Comparison of ENCODE assay signal across 8 cellular contexts in the genomic region with DNA sequence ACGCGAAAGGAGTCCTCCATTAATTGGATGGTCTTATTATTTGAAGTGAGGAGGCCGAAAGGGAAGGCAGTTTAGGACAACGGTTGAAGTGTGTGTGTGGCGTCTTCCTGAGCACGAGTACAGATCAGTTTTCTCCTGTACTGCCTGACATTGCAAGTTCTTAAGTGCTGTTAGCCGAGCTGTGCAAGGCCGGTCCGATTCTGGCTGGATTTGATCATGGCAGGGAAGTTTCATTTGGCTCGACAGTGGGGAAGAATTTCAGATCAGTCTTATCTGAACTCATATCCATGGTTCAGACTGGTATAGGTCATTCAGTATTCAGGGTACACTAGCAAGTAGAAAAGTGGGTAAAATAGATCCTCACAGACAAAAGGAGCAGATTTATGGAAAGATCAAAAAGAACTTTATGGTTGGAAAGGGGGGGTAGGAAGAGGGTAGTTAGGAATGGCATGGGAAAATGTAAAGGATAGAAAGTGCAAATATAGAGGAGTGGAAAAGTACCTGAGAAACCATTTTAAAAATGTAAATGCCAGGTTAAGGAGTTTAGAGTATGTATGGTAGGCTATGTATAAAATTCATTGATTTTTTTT. TPM values are rescaled to one million over a fixed set of nuclear protein-coding genes. Genes with fewer than 3 reads are reported as not detected.
A peak's percentile ranks its signal among the peaks of the same experiment; 100 is the strongest.
DNase-seq lines count a peak whose midpoint lies in the region; ATAC-seq, FAIRE-seq and TF ChIP-seq lines count a peak whose summit lies in the region.

No MANE protein-coding gene starts in this region.

- no peaks in the 10 kb centered on the region for H3K27me3 ChIP-seq in left ventricle myocardium inferior (ENCODE audit: low read depth)
- no peaks in the 10 kb centered on the region for H3K27me3 ChIP-seq in bronchial epithelial cell (ENCODE audit: control insufficient read depth, insufficient read depth, low read length)
- H3K27me3 ChIP-seq in mesendoderm (ENCODE audit: insufficient read depth, low read length, poor library complexity) = no peaks in the 10 kb centered on the region

- FAIRE-seq in bronchial epithelial cell (lab: Jason Lieb, UNC) = no peak
- no peak for FAIRE-seq in GM12892 (lab: Jason Lieb, UNC)

- no peak overlapping the region for H4K8ac ChIP-seq in mesendoderm (ENCODE audit: low read depth, low read length)

- DNase-seq in left ventricle myocardium inferior (no peak), left ventricle myocardium superior (no peak), bronchial epithelial cell (ENCODE audit: low read depth) (peak; percentile 85), mesendoderm (no peak), COLO829 (ENCODE audit: low spot score) (no peak), GM20000 (ENCODE audit: low spot score) (no peak), glomerular visceral epithelial cell (ENCODE audit: extremely low spot score) (no peak), GM12892 (ENCODE audit: insufficient read length) (no peak)

- H3K18ac ChIP-seq in mesendoderm (ENCODE audit: low read length) = peak overlapping the region; percentile 1

- TF ChIP-seq CTCF in left ventricle myocardium inferior (IDR thresholded peaks at IDR 0.05; ENCODE audit: borderline replicate concordance) (no peak), bronchial epithelial cell (IDR thresholded peaks at IDR 0.05; ENCODE audit: insufficient read depth, low read length, severe bottlenecking) (no peak), GM20000 (IDR thresholded peaks at IDR 0.05; ENCODE audit: extremely low read depth, missing control alignments) (no peak)

- TF ChIP-seq POLR2A in GM12892 (IDR thresholded peaks at IDR 0.05; ENCODE audit: low read depth, low read length) = no peak; the same call in none of the 2 replicates

- no peak overlapping the region for H4K5ac ChIP-seq in mesendoderm (ENCODE audit: low read length)

- H3K36me3 ChIP-seq in left ventricle myocardium inferior = peaks cover 23% of the 10 kb centered on the region
- no peaks in the 10 kb centered on the region for H3K36me3 ChIP-seq in bronchial epithelial cell (ENCODE audit: control insufficient read depth, insufficient read depth, low read length)
- no peaks in the 10 kb centered on the region for H3K36me3 ChIP-seq in mesendoderm (ENCODE audit: control insufficient read depth, insufficient read depth, low read length)

- H3K23ac ChIP-seq in mesendoderm (ENCODE audit: low read length) = no peak overlapping the region

- peak overlapping the region; percentile 85 for H3K4me2 ChIP-seq in mesendoderm (ENCODE audit: low read length)

- peak overlapping the region; percentile 100 for H3K27ac ChIP-seq in left ventricle myocardium inferior (replicated peaks)
- peak overlapping the region; percentile 98 for H3K27ac ChIP-seq in mesendoderm (ENCODE audit: low read depth, low read length)

- no peak overlapping the region for H2AK5ac ChIP-seq in mesendoderm (ENCODE audit: low read length)

- H3K9ac ChIP-seq in mesendoderm (ENCODE audit: low read length) = peak overlapping the region; percentile 98

- H3K9me3 ChIP-seq in left ventricle myocardium inferior (replicated peaks) = no peaks in the 10 kb centered on the region

- H3K56ac ChIP-seq in mesendoderm (ENCODE audit: low read length) = peak overlapping the region; percentile 98

- peak overlapping the region; percentile 78 for H3K4me3 ChIP-seq in left ventricle myocardium inferior
- peak overlapping the region; percentile 60 for H3K4me3 ChIP-seq in bronchial epithelial cell (ENCODE audit: low read depth, low read length)
- peak overlapping the region; percentile 92 for H3K4me3 ChIP-seq in mesendoderm (ENCODE audit: low read length)

- H3K79me1 ChIP-seq in mesendoderm (ENCODE audit: low read length) = peaks cover 3% of the 10 kb centered on the region

- no CpG with 5 or more reads among the region's 10 CpGs for WGBS in mesendoderm (ENCODE audit: extremely low coverage, insufficient coverage, low lambda C conversion rate)

- no peak overlapping the region for H3K4ac ChIP-seq in mesendoderm (ENCODE audit: low read depth, low read length)

- peaks cover 42% of the 10 kb centered on the region for H3K79me2 ChIP-seq in mesendoderm (ENCODE audit: control insufficient read depth, insufficient read depth, low read length)

- H3K4me1 ChIP-seq in left ventricle myocardium inferior (peaks cover 55% of the 10 kb centered on the region), mesendoderm (ENCODE audit: control insufficient read depth, low read depth, low read length) (no peaks in the 10 kb centered on the region)

- no peak overlapping the region for H2BK15ac ChIP-seq in mesendoderm (replicated peaks; ENCODE audit: low read depth)

- H2BK120ac ChIP-seq in mesendoderm (ENCODE audit: low read depth, low read length) = no peak overlapping the region

- H2BK5ac ChIP-seq in mesendoderm (ENCODE audit: low read length) = peak overlapping the region; percentile 82

- intact Hi-C loops in left ventricle myocardium inferior (cut with micrococcal nuclease) (no loop called here), left ventricle myocardium superior (cut with micrococcal nuclease) (no loop called here)

- ATAC-seq in left ventricle myocardium superior = no peak

RNA-seq across cellular contexts. Expression of a gene that starts 0.7 kb away (rescaled TPM):
- total RNA-seq in left ventricle myocardium inferior = 5.6 TPM
- total RNA-seq in left ventricle myocardium superior = 5.3 TPM
- total RNA-seq in bronchial epithelial cell = 2.9 TPM in 2 replicates
- 8.1 TPM for polyA plus RNA-seq in mesendoderm (2013, experiment 1 of 2)
- 7.2 TPM for polyA plus RNA-seq in mesendoderm (2013, experiment 2 of 2)
- polyA plus RNA-seq in GM12892 (2012; ENCODE audit: missing spikeins) = 2.4 TPM

RNA-seq across cellular contexts. Expression of a gene that starts 10.3 kb away (rescaled TPM):
- total RNA-seq in left ventricle myocardium inferior (115 TPM), left ventricle myocardium superior (103 TPM), bronchial epithelial cell (96.0 and 128 TPM in 2 replicates)
- 117 TPM for polyA plus RNA-seq in mesendoderm (2013, experiment 1 of 2)
- polyA plus RNA-seq in mesendoderm (2013, experiment 2 of 2) = 117 TPM
- polyA plus RNA-seq in GM12892 (2012; ENCODE audit: missing spikeins) = 89.7 TPM
